12 cellular contexts compared by ENCODE assay signal in genomic region chr12:14860490-14860889, GRCh38. TPM values are rescaled to one million over a fixed set of nuclear protein-coding genes. Genes with fewer than 3 reads are reported as not detected.
"Had no signal": no experiment of that assay in that cellular context is flagged by ENCODE, and none has a peak within 500 bp of the region (broad histone marks: within the 10 kb centered on the region; RNA-seq: fewer than 3 reads in every experiment).

No MANE protein-coding gene starts in this region.

- FAIRE-seq: H1, H54 had no signal

- H2AFZ ChIP-seq: GM23248, GM23338 had no signal

- H3K36me3 ChIP-seq: HAP-1 had no signal

- H3K4me1 ChIP-seq: HAP-1 had no signal

- H3K4me2 ChIP-seq: GM23338 had no signal

- DNase-seq: GM23248, GOT3, H7, H9, HCEC 1CT, HFFc6 had no signal

- H3K27ac ChIP-seq: GM23248 had no signal

- H3K4me3 ChIP-seq: GM23248, GM23338, HAP-1 had no signal

- H3K9me3 ChIP-seq: HAP-1 had no signal

- H3K9ac ChIP-seq: GM23248 had no signal

- ATAC-seq: GM23338, HCT116 had no signal

RNA-seq across cellular contexts. Expression of gene ART4, which starts 17.2 kb away (rescaled TPM):
- total RNA-seq: GM23248, GM23338, H1, H4, H7, H9, HFFc6 had no signal
- polyA plus RNA-seq: GM23248, H1 had no signal

RNA-seq across cellular contexts. Expression of gene MGP, which starts 25.2 kb away (rescaled TPM):
- total RNA-seq: GM23338, H1, H7, H9 had no signal
- polyA plus RNA-seq: H1 had no signal

RNA-seq across cellular contexts. Expression of gene SMCO3, which starts 46.5 kb away (rescaled TPM):
- total RNA-seq: GM23248, GM23338, H1, H4, H7, H9 had no signal
- polyA plus RNA-seq: GM23248, H1 had no signal
